Comparison of ENCODE assay signal across 1 cellular context in the genomic region with DNA sequence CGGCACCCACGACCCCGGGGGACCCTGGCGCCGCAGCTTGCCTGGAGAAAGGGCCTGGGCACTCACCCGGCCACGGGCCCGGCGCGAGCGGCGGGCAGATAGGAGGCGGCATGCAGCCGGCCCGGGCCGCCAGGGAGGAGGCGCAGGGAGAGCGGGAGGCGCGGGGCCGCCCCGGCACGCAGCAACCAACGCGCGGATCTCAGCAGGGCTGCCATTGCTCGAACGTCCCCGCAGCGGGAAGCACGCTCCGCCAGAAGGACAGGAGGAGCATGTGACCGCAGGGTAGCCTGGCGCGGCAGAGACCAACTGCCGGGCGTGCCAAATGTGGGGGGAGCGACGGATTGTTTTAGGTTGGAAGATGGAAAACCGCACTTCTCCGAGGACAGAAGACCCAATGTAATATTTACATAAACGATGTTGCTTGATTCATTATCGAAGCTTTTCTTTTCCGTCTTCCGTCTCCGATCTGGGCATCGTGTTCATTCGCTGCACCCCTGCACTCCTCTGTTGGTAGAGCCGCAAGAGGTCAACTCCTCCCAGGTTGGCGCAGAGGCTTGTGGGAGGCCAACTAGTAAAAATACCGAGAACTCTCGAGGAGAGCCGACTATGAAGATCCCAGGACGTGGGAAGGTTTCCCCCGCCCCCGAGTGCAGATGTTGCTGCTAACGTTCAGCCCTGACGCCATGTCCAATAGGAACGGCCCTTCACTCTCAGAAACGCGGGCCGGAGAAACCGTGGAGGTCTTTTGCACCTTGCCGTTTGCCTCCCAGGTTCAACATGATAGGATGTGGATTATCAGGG.
TF ChIP-seq lines count a peak whose summit lies in the region.

A gene (minus strand): TSS at position 257 of the 801 bp plus-strand sequence. CDS start 42 bp downstream, at position 215.

TF ChIP-seq in HepG2, 621 proteins besides CTCF, POLR2A, EP300 and RAD21 (continued from another document and continues in another):
- TF ChIP-seq, protein P1, sequence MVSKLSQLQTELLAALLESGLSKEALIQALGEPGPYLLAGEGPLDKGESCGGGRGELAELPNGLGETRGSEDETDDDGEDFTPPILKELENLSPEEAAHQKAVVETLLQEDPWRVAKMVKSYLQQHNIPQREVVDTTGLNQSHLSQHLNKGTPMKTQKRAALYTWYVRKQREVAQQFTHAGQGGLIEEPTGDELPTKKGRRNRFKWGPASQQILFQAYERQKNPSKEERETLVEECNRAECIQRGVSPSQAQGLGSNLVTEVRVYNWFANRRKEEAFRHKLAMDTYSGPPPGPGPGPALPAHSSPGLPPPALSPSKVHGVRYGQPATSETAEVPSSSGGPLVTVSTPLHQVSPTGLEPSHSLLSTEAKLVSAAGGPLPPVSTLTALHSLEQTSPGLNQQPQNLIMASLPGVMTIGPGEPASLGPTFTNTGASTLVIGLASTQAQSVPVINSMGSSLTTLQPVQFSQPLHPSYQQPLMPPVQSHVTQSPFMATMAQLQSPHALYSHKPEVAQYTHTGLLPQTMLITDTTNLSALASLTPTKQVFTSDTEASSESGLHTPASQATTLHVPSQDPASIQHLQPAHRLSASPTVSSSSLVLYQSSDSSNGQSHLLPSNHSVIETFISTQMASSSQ (IDR thresholded peaks at IDR 0.05; ENCODE audit: low read depth), result no peak
- TF ChIP-seq, protein P1 (CRISPR knock-in tag; IDR thresholded peaks at IDR 0.05; ENCODE audit: borderline replicate concordance), result no peak; the same call in 1 of the 2 replicates
- TF ChIP-seq, protein P2, sequence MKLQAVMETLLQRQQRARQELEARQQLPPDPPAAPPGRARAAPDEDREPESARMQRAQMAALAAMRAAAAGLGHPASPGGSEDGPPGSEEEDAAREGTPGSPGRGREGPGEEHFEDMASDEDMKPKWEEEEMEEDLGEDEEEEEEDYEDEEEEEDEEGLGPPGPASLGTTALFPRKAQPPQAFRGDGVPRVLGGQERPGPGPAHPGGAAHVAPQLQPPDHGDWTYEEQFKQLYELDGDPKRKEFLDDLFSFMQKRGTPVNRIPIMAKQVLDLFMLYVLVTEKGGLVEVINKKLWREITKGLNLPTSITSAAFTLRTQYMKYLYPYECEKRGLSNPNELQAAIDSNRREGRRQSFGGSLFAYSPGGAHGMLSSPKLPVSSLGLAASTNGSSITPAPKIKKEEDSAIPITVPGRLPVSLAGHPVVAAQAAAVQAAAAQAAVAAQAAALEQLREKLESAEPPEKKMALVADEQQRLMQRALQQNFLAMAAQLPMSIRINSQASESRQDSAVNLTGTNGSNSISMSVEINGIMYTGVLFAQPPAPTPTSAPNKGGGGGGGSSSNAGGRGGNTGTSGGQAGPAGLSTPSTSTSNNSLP (IDR thresholded peaks at IDR 0.05; ENCODE audit: low read depth, low read length), result no peak; the same call in 1 of the 2 replicates
- TF ChIP-seq ELF4 (CRISPR knock-in tag; IDR thresholded peaks at IDR 0.05; ENCODE audit: borderline replicate concordance) (no peak; the same call in 1 of the 2 replicates), ZNF274 (CRISPR knock-in tag; IDR thresholded peaks at IDR 0.05) (peak; percentile 18; the same call in 1 of the 2 replicates), ZNF562 (CRISPR knock-in tag; IDR thresholded peaks at IDR 0.05; ENCODE audit: borderline replicate concordance) (no peak), ZNF282 (IDR thresholded peaks at IDR 0.05; ENCODE audit: partially characterized antibody) (no peak), ISL2 (CRISPR knock-in tag; IDR thresholded peaks at IDR 0.05) (peak; percentile 85), FOXM1 (CRISPR knock-in tag; IDR thresholded peaks at IDR 0.05) (0 out of 2 replicates have a peak, but pooled peaks have one; percentile 23), SP1 (IDR thresholded peaks at IDR 0.05) (no peak), SP1 (CRISPR knock-in tag; IDR thresholded peaks at IDR 0.05) (peak; percentile 91), ZSCAN31 (CRISPR knock-in tag; IDR thresholded peaks at IDR 0.05; ENCODE audit: low read depth) (no peak; the same call in 1 of the 2 replicates), ZNF878 (CRISPR knock-in tag; IDR thresholded peaks at IDR 0.05) (peak; percentile 73; the same call in 1 of the 2 replicates), GABPB1 (CRISPR knock-in tag; IDR thresholded peaks at IDR 0.05) (peak; percentile 80), ZNF713 (CRISPR knock-in tag; IDR thresholded peaks at IDR 0.05) (no peak), ZNF143 (CRISPR knock-in tag; IDR thresholded peaks at IDR 0.05) (peak; percentile 94), MXI1 (IDR thresholded peaks at IDR 0.05; ENCODE audit: borderline replicate concordance, low read depth, low read length) (peak; percentile 96), ZNF333 (CRISPR knock-in tag; IDR thresholded peaks at IDR 0.05; ENCODE audit: borderline replicate concordance) (peak; percentile 16; the same call in 1 of the 2 replicates), ZMYM3 (CRISPR knock-in tag; IDR thresholded peaks at IDR 0.05) (peak; percentile 49; the same call in 1 of the 2 replicates), ZFP41 (CRISPR knock-in tag; IDR thresholded peaks at IDR 0.05; ENCODE audit: borderline replicate concordance) (no peak), ZNF12 (CRISPR knock-in tag; IDR thresholded peaks at IDR 0.05) (0 out of 2 replicates have a peak, but pooled peaks have one; percentile 27), KDM2A (CRISPR knock-in tag; IDR thresholded peaks at IDR 0.05; ENCODE audit: borderline replicate concordance, low read depth) (peak; percentile 81), TARDBP (CRISPR knock-in tag; IDR thresholded peaks at IDR 0.05) (no peak; the same call in 1 of the 2 replicates), HNRNPH1 (optimal IDR thresholded peaks at IDR 0.05; ENCODE audit: low read depth, low read length) (no peak), CBFB (CRISPR knock-in tag; IDR thresholded peaks at IDR 0.05) (peak; percentile 77), ZNF839 (CRISPR knock-in tag; IDR thresholded peaks at IDR 0.05; ENCODE audit: borderline replicate concordance) (peak; percentile 75; the same call in 1 of the 2 replicates), ZNF136 (CRISPR knock-in tag; IDR thresholded peaks at IDR 0.05; ENCODE audit: low read depth) (no peak), RFXANK (CRISPR knock-in tag; IDR thresholded peaks at IDR 0.05) (0 out of 2 replicates have a peak, but pooled peaks have one; percentile 79)
- TF ChIP-seq, protein P3, sequence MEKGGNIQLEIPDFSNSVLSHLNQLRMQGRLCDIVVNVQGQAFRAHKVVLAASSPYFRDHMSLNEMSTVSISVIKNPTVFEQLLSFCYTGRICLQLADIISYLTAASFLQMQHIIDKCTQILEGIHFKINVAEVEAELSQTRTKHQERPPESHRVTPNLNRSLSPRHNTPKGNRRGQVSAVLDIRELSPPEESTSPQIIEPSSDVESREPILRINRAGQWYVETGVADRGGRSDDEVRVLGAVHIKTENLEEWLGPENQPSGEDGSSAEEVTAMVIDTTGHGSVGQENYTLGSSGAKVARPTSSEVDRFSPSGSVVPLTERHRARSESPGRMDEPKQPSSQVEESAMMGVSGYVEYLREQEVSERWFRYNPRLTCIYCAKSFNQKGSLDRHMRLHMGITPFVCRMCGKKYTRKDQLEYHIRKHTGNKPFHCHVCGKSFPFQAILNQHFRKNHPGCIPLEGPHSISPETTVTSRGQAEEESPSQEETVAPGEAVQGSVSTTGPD (CRISPR knock-in tag; IDR thresholded peaks at IDR 0.05), result no peak; the same call in 1 of the 2 replicates
- TF ChIP-seq, protein P4, sequence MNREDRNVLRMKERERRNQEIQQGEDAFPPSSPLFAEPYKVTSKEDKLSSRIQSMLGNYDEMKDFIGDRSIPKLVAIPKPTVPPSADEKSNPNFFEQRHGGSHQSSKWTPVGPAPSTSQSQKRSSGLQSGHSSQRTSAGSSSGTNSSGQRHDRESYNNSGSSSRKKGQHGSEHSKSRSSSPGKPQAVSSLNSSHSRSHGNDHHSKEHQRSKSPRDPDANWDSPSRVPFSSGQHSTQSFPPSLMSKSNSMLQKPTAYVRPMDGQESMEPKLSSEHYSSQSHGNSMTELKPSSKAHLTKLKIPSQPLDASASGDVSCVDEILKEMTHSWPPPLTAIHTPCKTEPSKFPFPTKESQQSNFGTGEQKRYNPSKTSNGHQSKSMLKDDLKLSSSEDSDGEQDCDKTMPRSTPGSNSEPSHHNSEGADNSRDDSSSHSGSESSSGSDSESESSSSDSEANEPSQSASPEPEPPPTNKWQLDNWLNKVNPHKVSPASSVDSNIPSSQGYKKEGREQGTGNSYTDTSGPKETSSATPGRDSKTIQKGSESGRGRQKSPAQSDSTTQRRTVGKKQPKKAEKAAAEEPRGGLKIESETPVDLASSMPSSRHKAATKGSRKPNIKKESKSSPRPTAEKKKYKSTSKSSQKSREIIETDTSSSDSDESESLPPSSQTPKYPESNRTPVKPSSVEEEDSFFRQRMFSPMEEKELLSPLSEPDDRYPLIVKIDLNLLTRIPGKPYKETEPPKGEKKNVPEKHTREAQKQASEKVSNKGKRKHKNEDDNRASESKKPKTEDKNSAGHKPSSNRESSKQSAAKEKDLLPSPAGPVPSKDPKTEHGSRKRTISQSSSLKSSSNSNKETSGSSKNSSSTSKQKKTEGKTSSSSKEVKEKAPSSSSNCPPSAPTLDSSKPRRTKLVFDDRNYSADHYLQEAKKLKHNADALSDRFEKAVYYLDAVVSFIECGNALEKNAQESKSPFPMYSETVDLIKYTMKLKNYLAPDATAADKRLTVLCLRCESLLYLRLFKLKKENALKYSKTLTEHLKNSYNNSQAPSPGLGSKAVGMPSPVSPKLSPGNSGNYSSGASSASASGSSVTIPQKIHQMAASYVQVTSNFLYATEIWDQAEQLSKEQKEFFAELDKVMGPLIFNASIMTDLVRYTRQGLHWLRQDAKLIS (CRISPR knock-in tag; IDR thresholded peaks at IDR 0.05), result no peak
- TF ChIP-seq, protein P5, sequence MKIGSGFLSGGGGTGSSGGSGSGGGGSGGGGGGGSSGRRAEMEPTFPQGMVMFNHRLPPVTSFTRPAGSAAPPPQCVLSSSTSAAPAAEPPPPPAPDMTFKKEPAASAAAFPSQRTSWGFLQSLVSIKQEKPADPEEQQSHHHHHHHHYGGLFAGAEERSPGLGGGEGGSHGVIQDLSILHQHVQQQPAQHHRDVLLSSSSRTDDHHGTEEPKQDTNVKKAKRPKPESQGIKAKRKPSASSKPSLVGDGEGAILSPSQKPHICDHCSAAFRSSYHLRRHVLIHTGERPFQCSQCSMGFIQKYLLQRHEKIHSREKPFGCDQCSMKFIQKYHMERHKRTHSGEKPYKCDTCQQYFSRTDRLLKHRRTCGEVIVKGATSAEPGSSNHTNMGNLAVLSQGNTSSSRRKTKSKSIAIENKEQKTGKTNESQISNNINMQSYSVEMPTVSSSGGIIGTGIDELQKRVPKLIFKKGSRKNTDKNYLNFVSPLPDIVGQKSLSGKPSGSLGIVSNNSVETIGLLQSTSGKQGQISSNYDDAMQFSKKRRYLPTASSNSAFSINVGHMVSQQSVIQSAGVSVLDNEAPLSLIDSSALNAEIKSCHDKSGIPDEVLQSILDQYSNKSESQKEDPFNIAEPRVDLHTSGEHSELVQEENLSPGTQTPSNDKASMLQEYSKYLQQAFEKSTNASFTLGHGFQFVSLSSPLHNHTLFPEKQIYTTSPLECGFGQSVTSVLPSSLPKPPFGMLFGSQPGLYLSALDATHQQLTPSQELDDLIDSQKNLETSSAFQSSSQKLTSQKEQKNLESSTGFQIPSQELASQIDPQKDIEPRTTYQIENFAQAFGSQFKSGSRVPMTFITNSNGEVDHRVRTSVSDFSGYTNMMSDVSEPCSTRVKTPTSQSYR (CRISPR knock-in tag; IDR thresholded peaks at IDR 0.05; ENCODE audit: borderline replicate concordance), result no peak; the same call in 1 of the 2 replicates
- TF ChIP-seq, protein P6, sequence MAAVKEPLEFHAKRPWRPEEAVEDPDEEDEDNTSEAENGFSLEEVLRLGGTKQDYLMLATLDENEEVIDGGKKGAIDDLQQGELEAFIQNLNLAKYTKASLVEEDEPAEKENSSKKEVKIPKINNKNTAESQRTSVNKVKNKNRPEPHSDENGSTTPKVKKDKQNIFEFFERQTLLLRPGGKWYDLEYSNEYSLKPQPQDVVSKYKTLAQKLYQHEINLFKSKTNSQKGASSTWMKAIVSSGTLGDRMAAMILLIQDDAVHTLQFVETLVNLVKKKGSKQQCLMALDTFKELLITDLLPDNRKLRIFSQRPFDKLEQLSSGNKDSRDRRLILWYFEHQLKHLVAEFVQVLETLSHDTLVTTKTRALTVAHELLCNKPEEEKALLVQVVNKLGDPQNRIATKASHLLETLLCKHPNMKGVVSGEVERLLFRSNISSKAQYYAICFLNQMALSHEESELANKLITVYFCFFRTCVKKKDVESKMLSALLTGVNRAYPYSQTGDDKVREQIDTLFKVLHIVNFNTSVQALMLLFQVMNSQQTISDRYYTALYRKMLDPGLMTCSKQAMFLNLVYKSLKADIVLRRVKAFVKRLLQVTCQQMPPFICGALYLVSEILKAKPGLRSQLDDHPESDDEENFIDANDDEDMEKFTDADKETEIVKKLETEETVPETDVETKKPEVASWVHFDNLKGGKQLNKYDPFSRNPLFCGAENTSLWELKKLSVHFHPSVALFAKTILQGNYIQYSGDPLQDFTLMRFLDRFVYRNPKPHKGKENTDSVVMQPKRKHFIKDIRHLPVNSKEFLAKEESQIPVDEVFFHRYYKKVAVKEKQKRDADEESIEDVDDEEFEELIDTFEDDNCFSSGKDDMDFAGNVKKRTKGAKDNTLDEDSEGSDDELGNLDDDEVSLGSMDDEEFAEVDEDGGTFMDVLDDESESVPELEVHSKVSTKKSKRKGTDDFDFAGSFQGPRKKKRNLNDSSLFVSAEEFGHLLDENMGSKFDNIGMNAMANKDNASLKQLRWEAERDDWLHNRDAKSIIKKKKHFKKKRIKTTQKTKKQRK (IDR thresholded peaks at IDR 0.05; ENCODE audit: low read length), result no peak
- TF ChIP-seq, protein P7, sequence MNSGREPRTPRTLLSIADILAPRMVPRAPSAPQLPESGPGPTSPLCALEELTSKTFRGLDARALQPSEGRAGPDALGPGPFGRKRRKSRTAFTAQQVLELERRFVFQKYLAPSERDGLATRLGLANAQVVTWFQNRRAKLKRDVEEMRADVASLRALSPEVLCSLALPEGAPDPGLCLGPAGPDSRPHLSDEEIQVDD (CRISPR knock-in tag; IDR thresholded peaks at IDR 0.05; ENCODE audit: borderline replicate concordance), result peak; percentile 82; the same call in 1 of the 2 replicates
- TF ChIP-seq, protein P8, sequence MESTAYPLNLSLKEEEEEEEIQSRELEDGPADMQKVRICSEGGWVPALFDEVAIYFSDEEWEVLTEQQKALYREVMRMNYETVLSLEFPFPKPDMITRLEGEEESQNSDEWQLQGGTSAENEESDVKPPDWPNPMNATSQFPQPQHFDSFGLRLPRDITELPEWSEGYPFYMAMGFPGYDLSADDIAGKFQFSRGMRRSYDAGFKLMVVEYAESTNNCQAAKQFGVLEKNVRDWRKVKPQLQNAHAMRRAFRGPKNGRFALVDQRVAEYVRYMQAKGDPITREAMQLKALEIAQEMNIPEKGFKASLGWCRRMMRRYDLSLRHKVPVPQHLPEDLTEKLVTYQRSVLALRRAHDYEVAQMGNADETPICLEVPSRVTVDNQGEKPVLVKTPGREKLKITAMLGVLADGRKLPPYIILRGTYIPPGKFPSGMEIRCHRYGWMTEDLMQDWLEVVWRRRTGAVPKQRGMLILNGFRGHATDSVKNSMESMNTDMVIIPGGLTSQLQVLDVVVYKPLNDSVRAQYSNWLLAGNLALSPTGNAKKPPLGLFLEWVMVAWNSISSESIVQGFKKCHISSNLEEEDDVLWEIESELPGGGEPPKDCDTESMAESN (CRISPR knock-in tag; conservative IDR thresholded peaks at IDR 0.05), result peak; percentile 66
